ENCODE assay signal across 27 cellular contexts in genomic region chr3:141148770-141149169, GRCh38.
"Had no signal": no experiment of that assay in that cellular context is flagged by ENCODE, and none has a peak within 500 bp of the region (broad histone marks: within the 10 kb centered on the region; RNA-seq: fewer than 3 reads in every experiment).

No MANE protein-coding gene starts in this region.

- H3K4me1 ChIP-seq: adrenal gland had no signal

- DNase-seq: activated B cell treated with CpG ODN at 0.5 μM for 24 hours; activated CD4-positive, alpha-beta T cell treated with anti-CD3 and anti-CD28 coated beads for 48 hours; activated CD4-positive, alpha-beta T cell treated with anti-CD3 and anti-CD28 coated beads, Interleukin-2, amount 50 U/mL, for 1 hour; activated CD4-positive, alpha-beta T cell treated with anti-CD3 and anti-CD28 coated beads, Interleukin-2, amount 50 U/mL, for 48 hours; activated CD8-positive, alpha-beta memory T cell treated with anti-CD3 and anti-CD28 coated beads, Interleukin-2, amount 50 U/mL, for 48 hours; activated effector memory CD4-positive, alpha-beta T cell treated with Interleukin-2 at 50 U/mL for 16 hours; activated naive CD4-positive, alpha-beta T cell treated with anti-CD3 and anti-CD28 coated beads for 36 hours; activated naive CD8-positive, alpha-beta T cell treated with anti-CD3 and anti-CD28 coated beads for 36 hours; activated naive CD8-positive, alpha-beta T cell treated with anti-CD3 and anti-CD28 coated beads, Interleukin-2, amount 50 U/mL, for 24 hours; activated T-cell treated with anti-CD3 and anti-CD28 coated beads for 4 hours; activated T-cell treated with anti-CD3 and anti-CD28 coated beads, Interleukin-2, amount 50 U/mL, for 4 hours; adrenal gland; amygdala; body of pancreas; caudate nucleus; effector CD8-positive, alpha-beta T cell; foreskin fibroblast; head of caudate nucleus; T-helper 1 cell; T-helper 17 cell; T1000; WERI-Rb-1 had no signal

- H3K4me1 Mint-ChIP-seq: activated B cell treated with CpG ODN at 0.5 μM for 24 hours; activated naive CD4-positive, alpha-beta T cell treated with anti-CD3 and anti-CD28 coated beads, Interleukin-2, amount 50 U/mL, for 24 hours; activated naive CD8-positive, alpha-beta T cell treated with anti-CD3 and anti-CD28 coated beads for 36 hours; activated naive CD8-positive, alpha-beta T cell treated with anti-CD3 and anti-CD28 coated beads, Interleukin-2, amount 50 U/mL, for 24 hours; activated T-helper 17 cell treated with anti-CD3 and anti-CD28 coated beads, Interleukin-2, amount 50 U/mL, for 72 hours; T-helper 17 cell had no signal

- H3K4me3 ChIP-seq: adrenal gland, body of pancreas had no signal

- H3K9me3 Mint-ChIP-seq: activated B cell treated with CpG ODN at 0.5 μM for 24 hours; activated naive CD4-positive, alpha-beta T cell treated with anti-CD3 and anti-CD28 coated beads for 36 hours; activated naive CD8-positive, alpha-beta T cell treated with anti-CD3 and anti-CD28 coated beads for 36 hours; activated T-cell treated with anti-CD3 and anti-CD28 coated beads, Interleukin-2, amount 50 U/mL, for 4 hours; T-helper 2 cell treated with Interferon-gamma antibody and Interleukin-4, amounts not matched to agents 5 μg/mL and 100 μg/mL, for 36 hours had no signal

- H3K4me3 Mint-ChIP-seq: activated B cell treated with CpG ODN at 0.5 μM for 24 hours; activated naive CD4-positive, alpha-beta T cell treated with anti-CD3 and anti-CD28 coated beads for 36 hours; activated naive CD4-positive, alpha-beta T cell treated with anti-CD3 and anti-CD28 coated beads, Interleukin-2, amount 50 U/mL, for 24 hours; activated naive CD8-positive, alpha-beta T cell treated with anti-CD3 and anti-CD28 coated beads for 36 hours; activated naive CD8-positive, alpha-beta T cell treated with anti-CD3 and anti-CD28 coated beads, Interleukin-2, amount 50 U/mL, for 24 hours; activated T-cell treated with anti-CD3 and anti-CD28 coated beads, Interleukin-2, amount 50 U/mL, for 4 hours; activated T-helper 17 cell treated with anti-CD3 and anti-CD28 coated beads, Interleukin-2, amount 50 U/mL, for 72 hours; T-helper 17 cell; T-helper 2 cell treated with Interferon-gamma antibody and Interleukin-4, amounts not matched to agents 5 μg/mL and 100 μg/mL, for 36 hours had no signal

- H3K27ac ChIP-seq: adrenal gland, body of pancreas, epithelial cell of prostate, WERI-Rb-1 had no signal

- H3K27ac Mint-ChIP-seq: activated B cell treated with CpG ODN at 0.5 μM for 24 hours; activated naive CD4-positive, alpha-beta T cell treated with anti-CD3 and anti-CD28 coated beads for 36 hours; activated naive CD4-positive, alpha-beta T cell treated with anti-CD3 and anti-CD28 coated beads, Interleukin-2, amount 50 U/mL, for 24 hours; activated naive CD8-positive, alpha-beta T cell treated with anti-CD3 and anti-CD28 coated beads for 36 hours; activated naive CD8-positive, alpha-beta T cell treated with anti-CD3 and anti-CD28 coated beads, Interleukin-2, amount 50 U/mL, for 24 hours; activated T-helper 17 cell treated with anti-CD3 and anti-CD28 coated beads, Interleukin-2, amount 50 U/mL, for 72 hours; T-helper 17 cell; T-helper 2 cell treated with Interferon-gamma antibody and Interleukin-4, amounts not matched to agents 5 μg/mL and 100 μg/mL, for 36 hours had no signal

- H3K27me3 ChIP-seq: adrenal gland, body of pancreas had no signal

- H3K36me3 ChIP-seq: adrenal gland had no signal

- H3K36me3 Mint-ChIP-seq: activated naive CD8-positive, alpha-beta T cell treated with anti-CD3 and anti-CD28 coated beads for 36 hours had no signal

- H3K9me3 ChIP-seq: adrenal gland, body of pancreas had no signal

- ATAC-seq: activated CD4-positive, CD25-positive, alpha-beta regulatory T cell treated with anti-CD3 and anti-CD28 coated beads, Interleukin-2, amount 50 U/mL, for 24 hours; activated naive CD8-positive, alpha-beta T cell treated with anti-CD3 and anti-CD28 coated beads, Interleukin-2, amount 50 U/mL, for 24 hours; activated T-cell treated with anti-CD3 and anti-CD28 coated beads, Interleukin-2, amount 50 U/mL, for 4 hours; activated T-helper 17 cell treated with anti-CD3 and anti-CD28 coated beads, Interleukin-2, amount 50 U/mL, for 72 hours; body of pancreas; T-helper 17 cell had no signal
